ENCODE assay signal across 21 cellular contexts in the genomic region with DNA sequence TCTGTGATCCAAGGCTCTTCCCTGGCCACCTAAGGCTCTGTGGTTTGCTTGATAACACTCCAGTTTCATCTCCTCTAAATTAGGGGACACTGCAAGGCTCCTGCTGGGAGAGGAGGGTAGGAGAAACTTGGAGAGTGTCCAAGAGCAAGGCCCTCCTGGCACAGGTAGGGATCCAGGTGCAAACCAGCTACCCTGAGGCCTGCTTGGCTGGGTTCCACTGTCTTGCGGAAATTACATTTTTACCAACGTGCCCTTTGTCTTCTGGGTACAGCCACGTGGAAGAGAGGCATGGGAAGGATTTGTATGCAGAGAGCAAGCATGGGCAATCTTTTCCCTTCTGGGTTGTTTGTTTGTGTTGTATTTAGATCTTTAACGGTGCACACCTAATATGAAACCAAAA.
A peak's percentile ranks its signal among the peaks of the same experiment; 100 is the strongest.
DNase-seq lines count a peak whose midpoint lies in the region; ATAC-seq and TF ChIP-seq lines count a peak whose summit lies in the region.
"Had no signal": no experiment of that assay in that cellular context is flagged by ENCODE, and none has a peak within 500 bp of the region (broad histone marks: within the 10 kb centered on the region; RNA-seq: fewer than 3 reads in every experiment).

No MANE protein-coding gene starts in this region.

- H3K27me3 Mint-ChIP-seq in osteocyte (ENCODE audit: unreplicated experiment) = no peaks in the 10 kb centered on the region

- H3K4me1 Mint-ChIP-seq in osteocyte (ENCODE audit: unreplicated experiment) = no peaks in the 10 kb centered on the region
- H3K4me1 Mint-ChIP-seq: nephron progenitor cell had no signal

- peaks cover 0 to 13% (median 6%) of the 10 kb centered on the region in 4 donors for H3K4me1 ChIP-seq in esophagus muscularis mucosa
- peaks cover 3% of the 10 kb centered on the region for H3K4me1 ChIP-seq in right cardiac atrium (ENCODE audit: control insufficient read depth, insufficient read depth, low read length)

- H3K27ac Mint-ChIP-seq in osteocyte (ENCODE audit: unreplicated experiment) = no peak overlapping the region
- H3K27ac Mint-ChIP-seq: activated naive CD8-positive, alpha-beta T cell; activated T-helper 2 cell treated with anti-CD3 and anti-CD28 coated beads, Interferon-gamma antibody, Interleukin-2, Interleukin-4, amounts not matched to agents 10 μg/mL and 5 μg/mL and 100 μg/mL, durations not matched to agents 14 hours and 24 hours and 36 hours; IgD-negative memory B cell; nephron progenitor cell; progenitor cell of endocrine pancreas; T-helper 1 cell treated with Interleukin-12 subunit alpha and Interleukin-12 subunit beta and Interleukin-4 antibody, amounts not matched to agents 30 μg/mL and 1 μg/mL, for 36 hours had no signal

- intact Hi-C loops in esophagus muscularis mucosa (cut with DNase I) (no loop called here), right cardiac atrium (cut with DNase I) (loop anchor here in 1 of 4 donors (10.0 kb wide), 1 partner anchor 122 kb away; no protein-coding TSS in a partner anchor)

- no peak for ATAC-seq in HG03439 (IDR thresholded peaks at IDR 0.05; ENCODE audit: unreplicated experiment)
- ATAC-seq in right cardiac atrium = no peak
- ATAC-seq: heart right ventricle had no signal

- no peak overlapping the region for H3K4me3 ChIP-seq in esophagus muscularis mucosa
- H3K4me3 ChIP-seq in right cardiac atrium (ENCODE audit: low read length) = no peak overlapping the region
- H3K4me3 ChIP-seq: heart right ventricle had no signal

- peak; percentile 95 for DNase-seq in DMS79 (lab: John Stamatoyannopoulos, UW)
- peak; percentile 29 for DNase-seq in NCI-H146 treated with DMSO at 0.1 percent for 48 hours (lab: John Stamatoyannopoulos, UW; ENCODE audit: unreplicated experiment)
- DNase-seq in NCI-H345 (lab: John Stamatoyannopoulos, UW) = peak; percentile 96
- DNase-seq in esophagus muscularis mucosa (ENCODE audit: extremely low spot score) = peak; percentile 75
- DNase-seq in osteocyte (ENCODE audit: extremely low spot score, unreplicated experiment) = no peak
- DNase-seq in activated CD4-positive, alpha-beta T cell treated with anti-CD3 and anti-CD28 coated beads for 1 hour = no peak
- DNase-seq in right cardiac atrium = no peak
- DNase-seq: ACHN; activated CD4-positive, alpha-beta T cell treated with anti-CD3 and anti-CD28 coated beads, Interleukin-2, amount 50 U/mL, for 1 hour; activated CD8-positive, alpha-beta memory T cell treated with anti-CD3 and anti-CD28 coated beads, Interleukin-2, amount 50 U/mL, for 4 hours; cerebellar nuclear complex; heart right ventricle; NCI-H2227 treated with DMSO at 0.1 percent for 48 hours; nephron progenitor cell had no signal

- H3K27me3 ChIP-seq in esophagus muscularis mucosa (peaks cover 0 to 35% (median 2%) of the 10 kb centered on the region in 4 donors), right cardiac atrium (ENCODE audit: control insufficient read depth, insufficient read depth) (no peaks in the 10 kb centered on the region)

- WGBS in esophagus muscularis mucosa = 90% methylated on average over 4 of the region's 4 CpGs
- 82% methylated on average over 4 of the region's 4 CpGs for WGBS in right cardiac atrium

- no peak for TF ChIP-seq POLR2A in esophagus muscularis mucosa (IDR thresholded peaks at IDR 0.05; ENCODE audit: low read depth)

- H3K27ac ChIP-seq in esophagus muscularis mucosa (replicated peaks in 1 of 4) (no peak overlapping the region), right cardiac atrium (ENCODE audit: low read length) (no peak overlapping the region)
- H3K27ac ChIP-seq: C4-2B, heart right ventricle had no signal

- no peaks in the 10 kb centered on the region for H3K36me3 ChIP-seq in esophagus muscularis mucosa
- H3K36me3 ChIP-seq: heart right ventricle had no signal

- TF ChIP-seq EP300 in esophagus muscularis mucosa (IDR thresholded peaks at IDR 0.05) = no peak

- no peaks in the 10 kb centered on the region for H3K9me3 Mint-ChIP-seq in osteocyte (ENCODE audit: unreplicated experiment)
- H3K9me3 Mint-ChIP-seq: activated T-helper 2 cell treated with anti-CD3 and anti-CD28 coated beads, Interferon-gamma antibody, Interleukin-2, Interleukin-4, amounts not matched to agents 10 μg/mL and 5 μg/mL and 100 μg/mL, durations not matched to agents 14 hours and 24 hours and 36 hours; nephron progenitor cell; T-helper 1 cell treated with Interleukin-12 subunit alpha and Interleukin-12 subunit beta and Interleukin-4 antibody, amounts not matched to agents 30 μg/mL and 1 μg/mL, for 36 hours had no signal

- no peak overlapping the region for H3K4me3 Mint-ChIP-seq in osteocyte (ENCODE audit: unreplicated experiment)
- H3K4me3 Mint-ChIP-seq: activated naive CD8-positive, alpha-beta T cell; IgD-negative memory B cell; nephron progenitor cell; T-helper 1 cell treated with Interleukin-12 subunit alpha and Interleukin-12 subunit beta and Interleukin-4 antibody, amounts not matched to agents 30 μg/mL and 1 μg/mL, for 36 hours had no signal

- H3K9me3 ChIP-seq in esophagus muscularis mucosa (no peaks in the 10 kb centered on the region), right cardiac atrium (ENCODE audit: control insufficient read depth, low read length) (no peaks in the 10 kb centered on the region)

- no peaks in the 10 kb centered on the region for H3K36me3 Mint-ChIP-seq in osteocyte (ENCODE audit: unreplicated experiment)
- H3K36me3 Mint-ChIP-seq: activated naive CD8-positive, alpha-beta T cell; IgD-negative memory B cell had no signal

- TF ChIP-seq CTCF in esophagus muscularis mucosa (IDR thresholded peaks at IDR 0.05) = no peak
- no peak for TF ChIP-seq CTCF in osteocyte (IDR thresholded peaks at IDR 0.05)

Comparison
In these comparisons a context has a peak if more than half of its experiments do, and no peak if none do; other contexts are left out.
1. DNase-seq: peak in DMS79 (single experiment), NCI-H146 treated with DMSO at 0.1 percent for 48 hours (single experiment), NCI-H345 (single experiment) and esophagus muscularis mucosa (single experiment); none in osteocyte (single experiment), activated CD4-positive, alpha-beta T cell treated with anti-CD3 and anti-CD28 coated beads for 1 hour (single experiment) and right cardiac atrium (0 of 3).